Comparison of ENCODE assay signal across 8 cellular contexts in the genomic region with DNA sequence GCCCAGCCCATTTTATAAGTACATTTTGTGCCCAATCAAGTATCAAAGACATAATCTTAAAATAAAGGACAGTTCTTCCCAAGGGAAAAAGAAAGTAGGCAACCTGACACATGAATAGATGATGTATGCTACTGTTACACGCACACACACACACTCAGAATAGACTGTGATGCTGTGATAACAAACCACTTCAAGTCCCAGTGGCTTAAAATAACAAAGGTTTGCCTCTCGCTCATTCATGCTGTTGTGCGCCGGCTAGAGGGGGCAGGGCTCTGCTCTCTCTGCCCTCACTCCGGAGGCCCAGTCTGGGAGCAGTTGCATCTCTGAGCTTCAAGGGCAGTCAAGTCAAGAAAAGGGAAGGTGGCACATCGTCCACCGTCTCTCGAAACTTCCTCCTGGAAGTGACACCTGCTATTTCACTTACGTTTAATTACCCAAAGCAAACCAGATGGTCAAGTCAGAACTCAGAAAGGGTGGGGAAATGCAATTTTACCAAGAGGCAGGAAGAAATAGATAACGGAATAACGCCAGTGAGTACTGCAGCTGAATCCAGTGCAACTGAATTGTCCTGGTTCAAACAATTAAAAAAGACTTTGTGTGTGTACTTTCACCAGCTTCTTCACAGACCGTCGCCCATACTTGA. TPM values are rescaled to one million over a fixed set of nuclear protein-coding genes. Genes with fewer than 3 reads are reported as not detected.
DNase-seq lines count a peak whose midpoint lies in the region; ATAC-seq and TF ChIP-seq lines count a peak whose summit lies in the region.

No MANE protein-coding gene starts in this region.

- no peak for DNase-seq in activated naive CD8-positive, alpha-beta T cell treated with anti-CD3 and anti-CD28 coated beads for 36 hours
- peak; percentile 73 for DNase-seq in NCI-H2227 treated with DMSO at 0.1 percent for 48 hours (lab: John Stamatoyannopoulos, UW)
- no peak for DNase-seq in DMS53 (lab: John Stamatoyannopoulos, UW)
- DNase-seq in Caco-2, result no peak

- intact Hi-C loops in Caco-2 (cut with micrococcal nuclease; ENCODE audit: unreplicated experiment), result no loop called here

- H3K9me3 ChIP-seq in muscle layer of duodenum (ENCODE audit: control insufficient read depth in 1 of 2, low read length in 2 of 2) (no peaks in the 10 kb centered on the region), Caco-2 (no peaks in the 10 kb centered on the region)

- peaks cover 4% of the 10 kb centered on the region for H3K36me3 Mint-ChIP-seq in activated naive CD8-positive, alpha-beta T cell
- H3K36me3 Mint-ChIP-seq in activated naive CD8-positive, alpha-beta T cell treated with anti-CD3 and anti-CD28 coated beads for 36 hours, result peaks cover 3% of the 10 kb centered on the region
- H3K36me3 Mint-ChIP-seq in brain, result no peaks in the 10 kb centered on the region
- H3K36me3 Mint-ChIP-seq in Caco-2 (ENCODE audit: insufficient read depth, unreplicated experiment), result no peaks in the 10 kb centered on the region

- H3K4me3 ChIP-seq in muscle layer of duodenum (ENCODE audit: low read depth in 1 of 2, low read length in 2 of 2) (peak overlapping the region in 1 of 2 donors; percentile 4), Caco-2 (ENCODE audit: low read depth, low read length) (no peak overlapping the region)

- H3K4me3 Mint-ChIP-seq in activated naive CD8-positive, alpha-beta T cell, result peak overlapping the region; percentile 35
- H3K4me3 Mint-ChIP-seq in activated naive CD8-positive, alpha-beta T cell treated with anti-CD3 and anti-CD28 coated beads for 36 hours, result no peak overlapping the region
- H3K4me3 Mint-ChIP-seq in brain (peak overlapping the region; percentile 46 to 64 (median 58)), Caco-2 (ENCODE audit: unreplicated experiment) (no peak overlapping the region)

- H3K4me1 Mint-ChIP-seq in activated naive CD8-positive, alpha-beta T cell (ENCODE audit: low read depth), result peaks cover 11% of the 10 kb centered on the region
- peaks cover 17% of the 10 kb centered on the region for H3K4me1 Mint-ChIP-seq in activated naive CD8-positive, alpha-beta T cell treated with anti-CD3 and anti-CD28 coated beads for 36 hours
- H3K4me1 Mint-ChIP-seq in brain (peaks cover 46% of the 10 kb centered on the region), Caco-2 (ENCODE audit: low read depth, unreplicated experiment) (peaks cover 14% of the 10 kb centered on the region)

- peak overlapping the region; percentile 68 for H3K27ac ChIP-seq in muscle layer of duodenum (ENCODE audit: low read length)

- no peak for TF ChIP-seq CTCF in brain (conservative IDR thresholded peaks at IDR 0.05)
- TF ChIP-seq CTCF in Caco-2 (IDR thresholded peaks at IDR 0.05; ENCODE audit: insufficient read depth in 1 of 2, low read depth in 1 of 2, low read length in 1 of 2, severe bottlenecking in 1 of 2, unreplicated experiment in 1 of 2), result no peak

- ATAC-seq in HG02938 (IDR thresholded peaks at IDR 0.05; ENCODE audit: unreplicated experiment), result peak; percentile 72

- H3K36me3 ChIP-seq in muscle layer of duodenum (ENCODE audit: control insufficient read depth in 1 of 2, insufficient read depth in 2 of 2, low read length in 2 of 2) (no peaks in the 10 kb centered on the region), Caco-2 (ENCODE audit: control insufficient read depth, insufficient read depth, low read length) (no peaks in the 10 kb centered on the region)

- H3K4me1 ChIP-seq in muscle layer of duodenum (ENCODE audit: control insufficient read depth in 1 of 2, insufficient read depth in 2 of 2, low read length in 2 of 2) (peaks cover 7 to 11% of the 10 kb centered on the region in 2 donors), Caco-2 (peaks cover 20% of the 10 kb centered on the region)

- CTCF ChIA-PET in Caco-2 (lab: Charles Lee), result interaction anchor here (0.9 to 1.2 kb wide), 2 partner anchors 18 to 20 kb away, joined by 3 to 5 read pairs; no protein-coding TSS in a partner anchor

- H3K27me3 ChIP-seq in muscle layer of duodenum (ENCODE audit: low read depth, low read length) (no peaks in the 10 kb centered on the region), Caco-2 (replicated peaks; ENCODE audit: control insufficient read depth, insufficient read depth, low read length) (no peaks in the 10 kb centered on the region)

- no TSS peak for BruUV-seq in Caco-2 (replicated peaks; lab: Mats Ljungman, UMichigan)

- H3K9me3 Mint-ChIP-seq in activated naive CD8-positive, alpha-beta T cell (ENCODE audit: low read depth), result no peaks in the 10 kb centered on the region
- H3K9me3 Mint-ChIP-seq in activated naive CD8-positive, alpha-beta T cell treated with anti-CD3 and anti-CD28 coated beads for 36 hours, result no peaks in the 10 kb centered on the region
- H3K9me3 Mint-ChIP-seq in brain (peaks cover 0 to 4% (median 0%) of the 10 kb centered on the region in 5 experiments), Caco-2 (ENCODE audit: unreplicated experiment) (no peaks in the 10 kb centered on the region)

- peaks cover 12% of the 10 kb centered on the region for H3K27me3 Mint-ChIP-seq in activated naive CD8-positive, alpha-beta T cell
- peaks cover 48% of the 10 kb centered on the region for H3K27me3 Mint-ChIP-seq in activated naive CD8-positive, alpha-beta T cell treated with anti-CD3 and anti-CD28 coated beads for 36 hours
- H3K27me3 Mint-ChIP-seq in brain (no peaks in the 10 kb centered on the region), Caco-2 (ENCODE audit: insufficient read depth, unreplicated experiment) (no peaks in the 10 kb centered on the region)

- H3K27ac Mint-ChIP-seq in activated naive CD8-positive, alpha-beta T cell, result no peak overlapping the region
- H3K27ac Mint-ChIP-seq in activated naive CD8-positive, alpha-beta T cell treated with anti-CD3 and anti-CD28 coated beads for 36 hours, result no peak overlapping the region
- H3K27ac Mint-ChIP-seq in brain (peak overlapping the region; percentile 45 to 94 (median 85)), Caco-2 (ENCODE audit: unreplicated experiment) (no peak overlapping the region)

- POLR2A ChIA-PET in Caco-2 (lab: Charles Lee), result no interaction called here

RNA-seq across cellular contexts. Expression of a gene that starts 43.3 kb away (rescaled TPM):
- 10 to 100 TPM in 1 of 2 experiments, 1 to 10 TPM in 1; 9.8 to 10.2 TPM for total RNA-seq in activated naive CD8-positive, alpha-beta T cell treated with anti-CD3 and anti-CD28 coated beads for 36 hours
- polyA plus RNA-seq in brain (ENCODE audit: insufficient read depth, low read depth, low replicate concordance), result 1.2 TPM
- 22.8 and 25.3 TPM in 2 replicates for total RNA-seq in Caco-2 (2022)

Comparison
In these comparisons a context has a peak if more than half of its experiments do, and no peak if none do; other contexts are left out.
1. H3K4me3 Mint-ChIP-seq: peak in activated naive CD8-positive, alpha-beta T cell (single experiment) and brain (5 of 5); none in activated naive CD8-positive, alpha-beta T cell treated with anti-CD3 and anti-CD28 coated beads for 36 hours (single experiment) and Caco-2 (single experiment).
2. H3K27ac Mint-ChIP-seq: peak in brain (5 of 5); none in activated naive CD8-positive, alpha-beta T cell (single experiment), activated naive CD8-positive, alpha-beta T cell treated with anti-CD3 and anti-CD28 coated beads for 36 hours (single experiment) and Caco-2 (single experiment).